Comparison of ENCODE assay signal across 8 cellular contexts in the genomic region with DNA sequence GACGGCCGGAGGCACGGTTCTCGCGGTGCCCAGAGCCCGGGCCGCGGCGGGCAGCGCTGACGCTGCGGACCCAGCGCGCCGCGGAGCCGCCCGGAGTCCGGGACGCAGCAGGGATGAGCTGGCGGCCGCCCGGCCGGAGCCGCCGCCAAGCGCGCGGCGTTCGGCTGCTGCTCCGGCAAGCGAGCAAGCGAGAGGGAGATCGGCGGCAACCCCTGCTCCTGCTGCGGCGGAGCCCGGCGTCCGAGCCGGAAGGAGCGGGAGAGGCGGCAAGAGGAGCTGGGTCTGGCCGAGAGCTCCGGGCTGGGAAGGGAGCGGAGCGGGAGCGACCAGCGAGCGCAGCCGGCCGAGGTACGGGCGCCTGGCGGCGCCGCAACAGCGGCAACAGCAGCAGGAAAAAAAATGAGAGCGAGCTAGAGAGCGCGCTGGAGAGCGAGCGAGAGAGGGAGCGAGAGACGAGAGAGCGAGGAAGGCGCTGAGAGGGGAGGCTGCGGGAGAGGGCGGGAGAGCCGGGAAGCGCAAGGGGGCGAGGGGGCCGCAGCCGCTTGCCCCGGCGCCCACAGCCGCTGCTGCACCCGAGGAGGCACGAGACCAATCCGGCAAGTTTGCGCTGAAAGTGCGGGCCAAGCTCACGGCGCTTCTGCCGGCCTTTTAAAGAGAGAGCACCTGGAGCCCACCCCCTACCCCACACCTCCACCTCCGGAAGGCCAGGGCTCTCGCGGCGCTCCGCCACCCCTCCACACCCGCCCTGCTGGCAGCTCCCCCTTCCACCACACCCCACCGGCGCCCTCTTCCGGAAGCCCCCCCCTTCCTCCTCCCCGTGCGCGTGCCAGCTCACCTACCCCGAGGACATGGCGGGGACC. TPM values are rescaled to one million over a fixed set of nuclear protein-coding genes. Genes with fewer than 3 reads are reported as not detected.
A peak's percentile ranks its signal among the peaks of the same experiment; 100 is the strongest.
DNase-seq lines count a peak whose midpoint lies in the region; ATAC-seq and TF ChIP-seq lines count a peak whose summit lies in the region.

No MANE protein-coding gene starts in this region.

- H3K36me3 ChIP-seq in left lung: no peaks in the 10 kb centered on the region

- H3K4me3 ChIP-seq in left lung: peak overlapping the region in 1 of 2 donors; percentile 19

- H3K4me1 Mint-ChIP-seq in activated CD4-positive, alpha-beta memory T cell treated with anti-CD3 and anti-CD28 coated beads for 36 hours (ENCODE audit: low read depth): peaks cover 12% of the 10 kb centered on the region
- peaks cover 12% of the 10 kb centered on the region for H3K4me1 Mint-ChIP-seq in activated CD4-positive, alpha-beta memory T cell treated with anti-CD3 and anti-CD28 coated beads, Interleukin-2, amount 10 ng/mL, durations not matched to agents 7 days and 5 days
- H3K4me1 Mint-ChIP-seq in stimulated activated naive CD8-positive, alpha-beta T cell treated with anti-CD3 and anti-CD28 coated beads, Interleukin-15, amount 100 ng/mL, for 72 hours: peaks cover 40% of the 10 kb centered on the region

- ATAC-seq in left lung (peak; percentile 57), HG03439 (IDR thresholded peaks at IDR 0.05; ENCODE audit: unreplicated experiment) (no peak)
- ATAC-seq in stimulated activated naive CD8-positive, alpha-beta T cell treated with anti-CD3 and anti-CD28 coated beads, Interleukin-15, amount 100 ng/mL, for 72 hours: peak; percentile 30

- POLR2A ChIA-PET in activated CD4-positive, alpha-beta memory T cell treated with anti-CD3 and anti-CD28 coated beads for 36 hours (lab: Charles Lee): no interaction called here
- POLR2A ChIA-PET in activated CD4-positive, alpha-beta memory T cell treated with anti-CD3 and anti-CD28 coated beads, Interleukin-2, amount 10 ng/mL, durations not matched to agents 7 days and 5 days (lab: Charles Lee): interaction anchor here (1.0 kb wide), 1 partner anchor 11 kb away, joined by 4 read pairs; no protein-coding TSS in a partner anchor

- peaks cover 61 to 92% of the 10 kb centered on the region in 2 donors for H3K27me3 ChIP-seq in left lung

- peak; percentile 25 for DNase-seq in activated CD4-positive, alpha-beta memory T cell treated with anti-CD3 and anti-CD28 coated beads for 36 hours
- DNase-seq in activated CD4-positive, alpha-beta memory T cell treated with anti-CD3 and anti-CD28 coated beads, Interleukin-2, amount 10 ng/mL, durations not matched to agents 7 days and 5 days: no peak
- DNase-seq in SK-N-DZ (ENCODE audit: low spot score): peak; percentile 31
- DNase-seq in cerebellar cortex (ENCODE audit: low spot score): peak; percentile 62
- DNase-seq in left lung: no peak
- peak; percentile 28 to 40 for DNase-seq in stimulated activated naive CD8-positive, alpha-beta T cell treated with anti-CD3 and anti-CD28 coated beads, Interleukin-15, amount 100 ng/mL, for 72 hours
- DNase-seq in mesenteric fat pad (ENCODE audit: low spot score): no peak

- H3K27ac Mint-ChIP-seq in activated CD4-positive, alpha-beta memory T cell treated with anti-CD3 and anti-CD28 coated beads for 36 hours: no peak overlapping the region
- H3K27ac Mint-ChIP-seq in activated CD4-positive, alpha-beta memory T cell treated with anti-CD3 and anti-CD28 coated beads, Interleukin-2, amount 10 ng/mL, durations not matched to agents 7 days and 5 days: no peak overlapping the region
- H3K27ac Mint-ChIP-seq in stimulated activated naive CD8-positive, alpha-beta T cell treated with anti-CD3 and anti-CD28 coated beads, Interleukin-15, amount 100 ng/mL, for 72 hours: peak overlapping the region in 1 of 2 donors; percentile 98

- H3K9me3 Mint-ChIP-seq in activated CD4-positive, alpha-beta memory T cell treated with anti-CD3 and anti-CD28 coated beads for 36 hours: no peaks in the 10 kb centered on the region
- H3K9me3 Mint-ChIP-seq in activated CD4-positive, alpha-beta memory T cell treated with anti-CD3 and anti-CD28 coated beads, Interleukin-2, amount 10 ng/mL, durations not matched to agents 7 days and 5 days: no peaks in the 10 kb centered on the region
- H3K9me3 Mint-ChIP-seq in stimulated activated naive CD8-positive, alpha-beta T cell treated with anti-CD3 and anti-CD28 coated beads, Interleukin-15, amount 100 ng/mL, for 72 hours: no peaks in the 10 kb centered on the region

- no peak for TF ChIP-seq CTCF in left lung (IDR thresholded peaks at IDR 0.05)

- H3K27ac ChIP-seq in left lung: no peak overlapping the region

- H3K4me1 ChIP-seq in left lung: peaks cover 12 to 24% of the 10 kb centered on the region in 2 donors

- intact Hi-C loops in activated CD4-positive, alpha-beta memory T cell treated with anti-CD3 and anti-CD28 coated beads for 36 hours (cut with micrococcal nuclease): no loop called here
- intact Hi-C loops in left lung (cut with DNase I): no loop called here

- CTCF ChIA-PET in activated CD4-positive, alpha-beta memory T cell treated with anti-CD3 and anti-CD28 coated beads for 36 hours (lab: Charles Lee): interaction anchor here (0.9 to 1.9 kb wide), 3 partner anchors 10 to 374 kb away, joined by 4 to 8 read pairs (median 6); no protein-coding TSS in a partner anchor
- CTCF ChIA-PET in activated CD4-positive, alpha-beta memory T cell treated with anti-CD3 and anti-CD28 coated beads, Interleukin-2, amount 10 ng/mL, durations not matched to agents 7 days and 5 days (lab: Charles Lee): interaction anchor here (0.8 to 1.4 kb wide), 3 partner anchors 10 to 18 kb away, joined by 3 to 4 read pairs (median 3); no protein-coding TSS in a partner anchor

- H3K27me3 Mint-ChIP-seq in activated CD4-positive, alpha-beta memory T cell treated with anti-CD3 and anti-CD28 coated beads for 36 hours: peaks cover 63% of the 10 kb centered on the region
- peaks cover 67% of the 10 kb centered on the region for H3K27me3 Mint-ChIP-seq in activated CD4-positive, alpha-beta memory T cell treated with anti-CD3 and anti-CD28 coated beads, Interleukin-2, amount 10 ng/mL, durations not matched to agents 7 days and 5 days
- peaks cover 96% of the 10 kb centered on the region for H3K27me3 Mint-ChIP-seq in stimulated activated naive CD8-positive, alpha-beta T cell treated with anti-CD3 and anti-CD28 coated beads, Interleukin-15, amount 100 ng/mL, for 72 hours

- no peaks in the 10 kb centered on the region for H3K9me3 ChIP-seq in left lung

- H3K4me3 Mint-ChIP-seq in activated CD4-positive, alpha-beta memory T cell treated with anti-CD3 and anti-CD28 coated beads for 36 hours: peak overlapping the region; percentile 15
- no peak overlapping the region for H3K4me3 Mint-ChIP-seq in activated CD4-positive, alpha-beta memory T cell treated with anti-CD3 and anti-CD28 coated beads, Interleukin-2, amount 10 ng/mL, durations not matched to agents 7 days and 5 days
- peak overlapping the region; percentile 74 to 78 for H3K4me3 Mint-ChIP-seq in stimulated activated naive CD8-positive, alpha-beta T cell treated with anti-CD3 and anti-CD28 coated beads, Interleukin-15, amount 100 ng/mL, for 72 hours

- no peaks in the 10 kb centered on the region for H3K36me3 Mint-ChIP-seq in activated CD4-positive, alpha-beta memory T cell treated with anti-CD3 and anti-CD28 coated beads for 36 hours
- H3K36me3 Mint-ChIP-seq in activated CD4-positive, alpha-beta memory T cell treated with anti-CD3 and anti-CD28 coated beads, Interleukin-2, amount 10 ng/mL, durations not matched to agents 7 days and 5 days (ENCODE audit: low read depth): no peaks in the 10 kb centered on the region

RNA-seq across cellular contexts. Expression of gene GRM4, which starts 0.5 kb away (rescaled TPM):
- under 1 TPM in 1 of 2 experiments, not detected in 1; 0.05 TPM for total RNA-seq in activated CD4-positive, alpha-beta memory T cell treated with anti-CD3 and anti-CD28 coated beads for 36 hours
- not detected for total RNA-seq in activated CD4-positive, alpha-beta memory T cell treated with anti-CD3 and anti-CD28 coated beads, Interleukin-2, amount 10 ng/mL, durations not matched to agents 7 days and 5 days
- 0.18 TPM in 1 of 2 replicates, not detected in the other for polyA plus RNA-seq in SK-N-DZ (2014; cell fraction: cytosol; rRNA removed)
- not detected in 2 replicates for polyA plus RNA-seq in SK-N-DZ (2014; cell fraction: nucleus; rRNA removed)
- total RNA-seq in left lung (not detected), mesenteric fat pad (not detected)

Comparison
In these comparisons a context has a peak if more than half of its experiments do, and no peak if none do; other contexts are left out.
1. DNase-seq: peak in activated CD4-positive, alpha-beta memory T cell treated with anti-CD3 and anti-CD28 coated beads for 36 hours (single experiment), SK-N-DZ (single experiment), cerebellar cortex (single experiment) and stimulated activated naive CD8-positive, alpha-beta T cell treated with anti-CD3 and anti-CD28 coated beads, Interleukin-15, amount 100 ng/mL, for 72 hours (2 of 2); none in activated CD4-positive, alpha-beta memory T cell treated with anti-CD3 and anti-CD28 coated beads, Interleukin-2, amount 10 ng/mL, durations not matched to agents 7 days and 5 days (single experiment), left lung (0 of 2) and mesenteric fat pad (single experiment).